In genomic region chr13:33640832-33641231, GRCh38 we compare ENCODE assay signal across 1 cellular context.
TF ChIP-seq lines count a peak whose summit lies in the region.

No MANE protein-coding gene starts in this region.

TF ChIP-seq in HepG2, 621 proteins besides CTCF, POLR2A, EP300 and RAD21 (continued from another document):
- TF ChIP-seq, protein P1, sequence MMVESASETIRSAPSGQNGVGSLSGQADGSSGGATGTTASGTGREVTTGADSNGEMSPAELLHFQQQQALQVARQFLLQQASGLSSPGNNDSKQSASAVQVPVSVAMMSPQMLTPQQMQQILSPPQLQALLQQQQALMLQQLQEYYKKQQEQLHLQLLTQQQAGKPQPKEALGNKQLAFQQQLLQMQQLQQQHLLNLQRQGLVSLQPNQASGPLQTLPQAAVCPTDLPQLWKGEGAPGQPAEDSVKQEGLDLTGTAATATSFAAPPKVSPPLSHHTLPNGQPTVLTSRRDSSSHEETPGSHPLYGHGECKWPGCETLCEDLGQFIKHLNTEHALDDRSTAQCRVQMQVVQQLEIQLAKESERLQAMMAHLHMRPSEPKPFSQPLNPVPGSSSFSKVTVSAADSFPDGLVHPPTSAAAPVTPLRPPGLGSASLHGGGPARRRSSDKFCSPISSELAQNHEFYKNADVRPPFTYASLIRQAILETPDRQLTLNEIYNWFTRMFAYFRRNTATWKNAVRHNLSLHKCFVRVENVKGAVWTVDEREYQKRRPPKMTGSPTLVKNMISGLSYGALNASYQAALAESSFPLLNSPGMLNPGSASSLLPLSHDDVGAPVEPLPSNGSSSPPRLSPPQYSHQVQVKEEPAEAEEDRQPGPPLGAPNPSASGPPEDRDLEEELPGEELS (CRISPR knock-in tag; IDR thresholded peaks at IDR 0.05): peak; percentile 31; the same call in 1 of the 2 replicates
- TF ChIP-seq FOXA1 (IDR thresholded peaks at IDR 0.05): no peak
- peak; percentile 49 for TF ChIP-seq FOXA1 (CRISPR knock-in tag; IDR thresholded peaks at IDR 0.05)
- TF ChIP-seq NFKBIZ (CRISPR knock-in tag; IDR thresholded peaks at IDR 0.05): no peak
- TF ChIP-seq MED1 (CRISPR knock-in tag; IDR thresholded peaks at IDR 0.05): peak; percentile 53
- TF ChIP-seq HOXD1 (CRISPR knock-in tag; IDR thresholded peaks at IDR 0.05): no peak
- TF ChIP-seq TFDP2 (CRISPR knock-in tag; IDR thresholded peaks at IDR 0.05): no peak
- TF ChIP-seq PATZ1 (CRISPR knock-in tag; IDR thresholded peaks at IDR 0.05): no peak
- no peak for TF ChIP-seq ZBTB21 (CRISPR knock-in tag; IDR thresholded peaks at IDR 0.05)
- TF ChIP-seq ZNF34 (CRISPR knock-in tag; IDR thresholded peaks at IDR 0.05; ENCODE audit: borderline replicate concordance): no peak
- no peak for TF ChIP-seq KDM2A (CRISPR knock-in tag; IDR thresholded peaks at IDR 0.05; ENCODE audit: borderline replicate concordance, low read depth)
- TF ChIP-seq ZFP1 (CRISPR knock-in tag; IDR thresholded peaks at IDR 0.05): no peak
- no peak for TF ChIP-seq SMAD1 (CRISPR knock-in tag; IDR thresholded peaks at IDR 0.05; ENCODE audit: borderline replicate concordance, low read depth)
- TF ChIP-seq SNAPC2 (CRISPR knock-in tag; IDR thresholded peaks at IDR 0.05): no peak
- TF ChIP-seq CHD4 (IDR thresholded peaks at IDR 0.05; ENCODE audit: borderline replicate concordance, low read length): 0 out of 2 replicates have a peak, but pooled peaks have one; percentile 26
- TF ChIP-seq ZFP37 (CRISPR knock-in tag; IDR thresholded peaks at IDR 0.05; ENCODE audit: borderline replicate concordance): no peak
- TF ChIP-seq HOMEZ (CRISPR knock-in tag; IDR thresholded peaks at IDR 0.05; ENCODE audit: low read depth): no peak
- no peak for TF ChIP-seq ADNP (CRISPR knock-in tag; IDR thresholded peaks at IDR 0.05)
- TF ChIP-seq CREM (IDR thresholded peaks at IDR 0.05): peak; percentile 42; the same call in 1 of the 2 replicates
- TF ChIP-seq CREM (CRISPR knock-in tag; IDR thresholded peaks at IDR 0.05): no peak
- TF ChIP-seq TEAD3 (CRISPR knock-in tag; optimal IDR thresholded peaks at IDR 0.05; ENCODE audit: borderline replicate concordance): peak; percentile 33
- no peak for TF ChIP-seq ZNF546 (CRISPR knock-in tag; conservative IDR thresholded peaks at IDR 0.05)
- TF ChIP-seq TCF7 (IDR thresholded peaks at IDR 0.05; ENCODE audit: low read depth): peak; percentile 27; the same call in 1 of the 2 replicates
- no peak for TF ChIP-seq GTF2F1 (IDR thresholded peaks at IDR 0.05; ENCODE audit: low read length)
- TF ChIP-seq SATB2 (CRISPR knock-in tag; IDR thresholded peaks at IDR 0.05): no peak
- TF ChIP-seq, protein P2, sequence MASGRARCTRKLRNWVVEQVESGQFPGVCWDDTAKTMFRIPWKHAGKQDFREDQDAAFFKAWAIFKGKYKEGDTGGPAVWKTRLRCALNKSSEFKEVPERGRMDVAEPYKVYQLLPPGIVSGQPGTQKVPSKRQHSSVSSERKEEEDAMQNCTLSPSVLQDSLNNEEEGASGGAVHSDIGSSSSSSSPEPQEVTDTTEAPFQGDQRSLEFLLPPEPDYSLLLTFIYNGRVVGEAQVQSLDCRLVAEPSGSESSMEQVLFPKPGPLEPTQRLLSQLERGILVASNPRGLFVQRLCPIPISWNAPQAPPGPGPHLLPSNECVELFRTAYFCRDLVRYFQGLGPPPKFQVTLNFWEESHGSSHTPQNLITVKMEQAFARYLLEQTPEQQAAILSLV (CRISPR knock-in tag; IDR thresholded peaks at IDR 0.05; ENCODE audit: borderline replicate concordance): no peak
- no peak for TF ChIP-seq RERE (CRISPR knock-in tag; IDR thresholded peaks at IDR 0.05; ENCODE audit: low read depth)
